In genomic region chr1:30984167-30984870, GRCh38 we compare ENCODE assay signal across 16 cellular contexts.
DNase-seq lines count a peak whose midpoint lies in the region; ATAC-seq, FAIRE-seq and TF ChIP-seq lines count a peak whose summit lies in the region.
"Had no signal": no experiment of that assay in that cellular context is flagged by ENCODE, and none has a peak within 500 bp of the region (broad histone marks: within the 10 kb centered on the region; RNA-seq: fewer than 3 reads in every experiment).

No MANE protein-coding gene starts in this region.

- H3K27me3 ChIP-seq in liver (ENCODE audit: control insufficient read depth in 4 of 4, insufficient read depth in 4 of 4, low read length in 3 of 4) (no peaks in the 10 kb centered on the region), HepG2 (ENCODE audit: control insufficient read depth in 1 of 2, insufficient read depth in 2 of 2, low read length in 2 of 2) (no peaks in the 10 kb centered on the region), GM12878 (replicated peaks in 1 of 2; ENCODE audit: control insufficient read depth in 2 of 2, insufficient read depth in 2 of 2, low read length in 1 of 2) (no peaks in the 10 kb centered on the region), neutrophil (no peaks in the 10 kb centered on the region)

- H3K4me3 ChIP-seq in liver (ENCODE audit: low read depth in 1 of 3, low read length in 3 of 3) (no peak overlapping the region), HepG2 (replicated peaks in 1 of 3; ENCODE audit: insufficient read depth in 1 of 3, low read depth in 2 of 3, low read length in 3 of 3) (no peak overlapping the region), GM12878 (no peak overlapping the region), neutrophil (ENCODE audit: low read depth in 1 of 2, low read length in 1 of 2) (no peak overlapping the region)

- H3K9ac ChIP-seq in liver (ENCODE audit: low read depth in 1 of 2, low read length in 2 of 2) (no peak overlapping the region), HepG2 (ENCODE audit: insufficient read depth, low read depth, low read length) (no peak overlapping the region), GM12878 (ENCODE audit: control insufficient read depth, insufficient read depth, low read length) (no peak overlapping the region)

- in situ Hi-C loops in HepG2 (cut with HindIII; ENCODE audit: extremely low pct_ligation_motif_present, low pct_unique_long_range_greater_than_20kb) (no loop called here), GM12878 (cut with MboI) (no loop called here)

- POLR2A ChIA-PET in HepG2 (lab: Yijun Ruan, JAX) = no interaction called here
- POLR2A ChIA-PET in GM12878 (lab: Charles Lee) = interaction anchor here (1.2 kb wide), 1 partner anchor 79 kb away, joined by 4 read pairs; no protein-coding TSS in a partner anchor

- TF ChIP-seq EP300 in HepG2 (IDR thresholded peaks at IDR 0.05; ENCODE audit: low read depth in 2 of 2, low read length in 2 of 2) (no peak), HepG2 (CRISPR knock-in tag; IDR thresholded peaks at IDR 0.05; ENCODE audit: borderline replicate concordance) (no peak), GM12878 (IDR thresholded peaks at IDR 0.05; ENCODE audit: borderline replicate concordance in 1 of 2, control insufficient read depth in 1 of 2, low read depth in 2 of 2, low read length in 2 of 2) (no peak)

- H3K27ac ChIP-seq in liver (ENCODE audit: low read depth in 1 of 2, low read length in 2 of 2) = no peak overlapping the region
- no peak overlapping the region for H3K27ac ChIP-seq in HepG2 (ENCODE audit: extremely low read length, insufficient read depth, low read length)
- no peak overlapping the region for H3K27ac ChIP-seq in GM12878 (ENCODE audit: control insufficient read depth, insufficient read depth)
- H3K27ac ChIP-seq in neutrophil = peak overlapping the region; percentile 77
- H3K27ac ChIP-seq: epithelial cell of prostate had no signal

- peak; percentile 44 to 55 for TF ChIP-seq RAD21 in liver (IDR thresholded peaks at IDR 0.05)
- no peak for TF ChIP-seq RAD21 in HepG2 (CRISPR knock-in tag; IDR thresholded peaks at IDR 0.05)
- TF ChIP-seq RAD21 in GM12878 (IDR thresholded peaks at IDR 0.05; ENCODE audit: insufficient read depth, low read depth, low read length) = no peak

- H3K4me1 ChIP-seq in liver (ENCODE audit: control insufficient read depth in 4 of 4, insufficient read depth in 4 of 4, low read length in 3 of 4) (peaks cover 12 to 52% (median 33%) of the 10 kb centered on the region in 4 donors), HepG2 (ENCODE audit: insufficient read depth, low read length) (peaks cover 13% of the 10 kb centered on the region), GM12878 (ENCODE audit: control insufficient read depth, insufficient read depth, low read length) (peaks cover 13% of the 10 kb centered on the region), neutrophil (ENCODE audit: control insufficient read depth in 1 of 2, insufficient read depth in 1 of 2, low read depth in 1 of 2, low read length in 1 of 2) (peaks cover 29 to 45% of the 10 kb centered on the region in 2 experiments)

- RAD21 ChIA-PET in GM12878 (lab: Charles Lee; ENCODE audit: unreplicated experiment) = no interaction called here

- SMC1A ChIA-PET in GM12878 (lab: Charles Lee; ENCODE audit: uncharacterized antibody, unreplicated experiment) = interaction anchor here (0.7 to 0.9 kb wide), 3 partner anchors 9 to 653 kb away, joined by 3 to 4 read pairs (median 3); no protein-coding TSS in a partner anchor

- ATAC-seq in HepG2 (no peak), GM12878 (no peak), GM18858 (IDR thresholded peaks at IDR 0.05; ENCODE audit: unreplicated experiment) (no peak)

- intact Hi-C loops in HepG2 (cut with micrococcal nuclease; ENCODE audit: unreplicated experiment) (no loop called here), GM12878 (cut with micrococcal nuclease; ENCODE audit: unreplicated experiment) (no loop called here)

- TF ChIP-seq CTCF in liver (IDR thresholded peaks at IDR 0.05; ENCODE audit: low read depth, low read length, missing input control) (no peak), HepG2 (CRISPR knock-in tag; IDR thresholded peaks at IDR 0.05) (no peak), GM12878 (IDR thresholded peaks at IDR 0.05 in 2 of 3, conservative IDR thresholded peaks at IDR 0.05 in 1 of 3; ENCODE audit: control insufficient read depth in 2 of 3, extremely low read depth in 1 of 3, insufficient read depth in 1 of 3, low read depth in 3 of 3, low read length in 3 of 3) (no peak), neutrophil (IDR thresholded peaks at IDR 0.05) (no peak)

- CTCF ChIA-PET in HepG2 (lab: Yijun Ruan, JAX; ENCODE audit: low intra/inter-chr PET ratio, low total read pairs) (no interaction called here), GM12878 (lab: Yijun Ruan, JAX) (no interaction called here)

- peaks cover 86% of the 10 kb centered on the region for H4K20me1 ChIP-seq in HepG2 (ENCODE audit: insufficient read depth, low read length)
- no peaks in the 10 kb centered on the region for H4K20me1 ChIP-seq in GM12878 (ENCODE audit: control insufficient read depth, insufficient read depth)

- no peak overlapping the region for H3K4me2 ChIP-seq in HepG2 (ENCODE audit: low read depth, low read length)
- H3K4me2 ChIP-seq in GM12878 (ENCODE audit: control insufficient read depth, insufficient read depth) = no peak overlapping the region

- FAIRE-seq in HepG2 (lab: Jason Lieb, UNC) (no peak), GM12878 (lab: Jason Lieb, UNC) (no peak)

- BruUV-seq in HepG2 (replicated peaks; lab: Mats Ljungman, UMichigan) (no TSS peak), GM12878 (replicated peaks; lab: Mats Ljungman, UMichigan) (TSS peak; percentile 1)

- peaks cover 3 to 15% (median 13%) of the 10 kb centered on the region in 4 donors for H3K36me3 ChIP-seq in liver (ENCODE audit: control insufficient read depth in 4 of 4, insufficient read depth in 3 of 4, low read depth in 1 of 4, low read length in 3 of 4)
- peaks cover 13 to 70% of the 10 kb centered on the region in 2 experiments for H3K36me3 ChIP-seq in HepG2 (replicated peaks in 1 of 2; ENCODE audit: control insufficient read depth in 1 of 2, insufficient read depth in 2 of 2, low read length in 2 of 2)
- peaks cover 6 to 22% of the 10 kb centered on the region in 2 experiments for H3K36me3 ChIP-seq in GM12878 (ENCODE audit: control insufficient read depth in 2 of 2, insufficient read depth in 2 of 2, low read length in 1 of 2)
- H3K36me3 ChIP-seq in neutrophil = peaks cover 7% of the 10 kb centered on the region

- TF ChIP-seq POLR2A in HepG2 (IDR thresholded peaks at IDR 0.05; ENCODE audit: insufficient read depth in 1 of 2, low read depth in 2 of 2, low read length in 2 of 2) = no peak
- no peak for TF ChIP-seq POLR2A in GM12878 (IDR thresholded peaks at IDR 0.05; ENCODE audit: low read depth, low read length)

- H3K79me2 ChIP-seq in HepG2 (ENCODE audit: insufficient read depth, low read length) = peaks cover 82% of the 10 kb centered on the region
- H3K79me2 ChIP-seq in GM12878 (ENCODE audit: control insufficient read depth, insufficient read depth, low read length) = peaks cover 42% of the 10 kb centered on the region

- H3K9me3 ChIP-seq in liver (ENCODE audit: control insufficient read depth in 4 of 4, low read length in 3 of 4) (no peaks in the 10 kb centered on the region), HepG2 (ENCODE audit: low read length) (no peaks in the 10 kb centered on the region), GM12878 (replicated peaks; ENCODE audit: control insufficient read depth, insufficient read depth, low read length) (no peaks in the 10 kb centered on the region), neutrophil (no peaks in the 10 kb centered on the region)

- no peak for DNase-seq in HepG2 (ENCODE audit: low spot score)
- DNase-seq in GM12878 (ENCODE audit: low read depth, low spot score) = no peak
- DNase-seq in NCI-H748 (lab: John Stamatoyannopoulos, UW; ENCODE audit: unreplicated experiment) = no peak
- no peak for DNase-seq in foreskin melanocyte
- no peak for DNase-seq in D341Med (ENCODE audit: low spot score)
- DNase-seq: ACHN; activated CD4-positive, alpha-beta T cell treated with anti-CD3 and anti-CD28 coated beads for 1 hour; activated naive CD8-positive, alpha-beta T cell treated with anti-CD3 and anti-CD28 coated beads for 36 hours; GOT3; kidney glomerular epithelial cell; NCI-H1092; SHP77 had no signal

- 76% methylated on average over 4 of the region's 4 CpGs for WGBS in liver
- 96% methylated on average over 4 of the region's 4 CpGs for WGBS in HepG2 (ENCODE audit: low lambda C conversion rate)
- WGBS in GM12878 (ENCODE audit: insufficient coverage, insufficient replicate concordance, low lambda C conversion rate, missing lambda C conversion rate) = 98% methylated on average over 4 of the region's 4 CpGs

- H2AFZ ChIP-seq in HepG2 (ENCODE audit: low read length) = no peak overlapping the region
- H2AFZ ChIP-seq in GM12878 (ENCODE audit: control insufficient read depth, low read depth, low read length) = no peak overlapping the region

TF ChIP-seq in liver, 16 proteins besides CTCF, POLR2A, EP300 and RAD21:
- TF ChIP-seq JUND (IDR thresholded peaks at IDR 0.05) = no peak
- TF ChIP-seq ATF3 (IDR thresholded peaks at IDR 0.05) = no peak

TF ChIP-seq in HepG2, 621 proteins besides CTCF, POLR2A, EP300 and RAD21 (continues in another document):
- no peak for TF ChIP-seq ARID2 (CRISPR knock-in tag; IDR thresholded peaks at IDR 0.05; ENCODE audit: borderline replicate concordance)
- TF ChIP-seq FOXA1 (IDR thresholded peaks at IDR 0.05) = no peak
- no peak for TF ChIP-seq FOXA1 (CRISPR knock-in tag; IDR thresholded peaks at IDR 0.05)
- no peak for TF ChIP-seq HNF4G (IDR thresholded peaks at IDR 0.05; ENCODE audit: borderline replicate concordance, low read depth, low read length)
- no peak for TF ChIP-seq HNF4G (CRISPR knock-in tag; IDR thresholded peaks at IDR 0.05; ENCODE audit: borderline replicate concordance, low read depth)
- TF ChIP-seq ERF (CRISPR knock-in tag; IDR thresholded peaks at IDR 0.05) = no peak
- TF ChIP-seq ZNF329 (CRISPR knock-in tag; IDR thresholded peaks at IDR 0.05; ENCODE audit: low read depth) = no peak
- TF ChIP-seq SAFB2 (CRISPR knock-in tag; IDR thresholded peaks at IDR 0.05; ENCODE audit: borderline replicate concordance, low read depth) = no peak
- no peak for TF ChIP-seq MLLT10 (CRISPR knock-in tag; IDR thresholded peaks at IDR 0.05)

TF ChIP-seq in GM12878, 131 proteins besides CTCF, POLR2A, EP300 and RAD21 (continues in another document):
- no peak for TF ChIP-seq HSF1 (IDR thresholded peaks at IDR 0.05; ENCODE audit: low read depth, low read length)
- TF ChIP-seq FOXK2 (IDR thresholded peaks at IDR 0.05) = no peak
- TF ChIP-seq BHLHE40 (IDR thresholded peaks at IDR 0.05; ENCODE audit: borderline replicate concordance in 1 of 2, low read depth in 2 of 2, low read length in 1 of 2) = no peak
